In genomic region chr1:6917067-6917466, GRCh38 we compare ENCODE assay signal across 19 cellular contexts.
"Had no signal": no experiment of that assay in that cellular context is flagged by ENCODE, and none has a peak within 500 bp of the region (broad histone marks: within the 10 kb centered on the region; RNA-seq: fewer than 3 reads in every experiment).

No MANE protein-coding gene starts in this region.

- H3K9me3 ChIP-seq: psoas muscle, sigmoid colon, testis had no signal

- DNase-seq: activated CD4-positive, alpha-beta T cell treated with anti-CD3 and anti-CD28 coated beads, Interleukin-2, amount 50 U/mL, for 1 hour; activated CD4-positive, CD25-positive, alpha-beta regulatory T cell; activated naive CD4-positive, alpha-beta T cell treated with anti-CD3 and anti-CD28 coated beads for 36 hours; effector memory CD8-positive, alpha-beta T cell; hippocampal formation; kidney glomerular epithelial cell; lower lobe of right lung; naive thymus-derived CD8-positive, alpha-beta T cell; occipital lobe; psoas muscle; sigmoid colon; stimulated activated CD4-positive, alpha-beta T cell treated with anti-CD3 and anti-CD28 coated beads, Interleukin-12 subunit alpha, Interleukin-12 subunit beta, amount 100 ng/mL, for 4 hours; stimulated activated CD4-positive, alpha-beta T cell treated with anti-CD3 and anti-CD28 coated beads, Interleukin-4, amount 100 ng/mL, for 1 hour; stimulated activated CD8-positive, alpha-beta memory T cell treated with anti-CD3 and anti-CD28 coated beads, Interleukin-4, amount 100 ng/mL, for 48 hours; T-helper 2 cell; testis had no signal

- H3K4me1 ChIP-seq: lower lobe of right lung had no signal

- H3K27ac ChIP-seq: lower lobe of right lung, psoas muscle, sigmoid colon, testis had no signal

- ATAC-seq: effector memory CD8-positive, alpha-beta T cell; lower lobe of right lung; naive thymus-derived CD8-positive, alpha-beta T cell; psoas muscle had no signal

- H3K4me3 Mint-ChIP-seq: activated naive CD4-positive, alpha-beta T cell treated with anti-CD3 and anti-CD28 coated beads for 36 hours; dendritic cell treated with granulocyte-macrophage colony-stimulating factor and Interleukin-4, amounts not matched to agents 40 ng/mL and 50 ng/mL, for 4 days; effector memory CD8-positive, alpha-beta T cell; naive thymus-derived CD8-positive, alpha-beta T cell; stimulated activated naive CD8-positive, alpha-beta T cell treated with anti-CD3 and anti-CD28 coated beads, Interleukin-15, Interleukin-2, amounts not matched to agents 100 ng/mL and 50 ng/mL, for 24 hours had no signal

- H3K4me3 ChIP-seq: lower lobe of right lung, psoas muscle, sigmoid colon, testis had no signal

- H3K9me3 Mint-ChIP-seq: activated naive CD4-positive, alpha-beta T cell treated with anti-CD3 and anti-CD28 coated beads for 36 hours had no signal

- H3K36me3 ChIP-seq: lower lobe of right lung, sigmoid colon had no signal

- FAIRE-seq: TTC549 had no signal

- H3K27me3 ChIP-seq: testis had no signal

- H3K27ac Mint-ChIP-seq: activated naive CD4-positive, alpha-beta T cell treated with anti-CD3 and anti-CD28 coated beads for 36 hours; dendritic cell treated with granulocyte-macrophage colony-stimulating factor and Interleukin-4, amounts not matched to agents 40 ng/mL and 50 ng/mL, for 4 days; effector memory CD8-positive, alpha-beta T cell; stimulated activated naive CD8-positive, alpha-beta T cell treated with anti-CD3 and anti-CD28 coated beads, Interleukin-15, Interleukin-2, amounts not matched to agents 100 ng/mL and 50 ng/mL, for 24 hours had no signal
